ENCODE assay signal across 12 cellular contexts in genomic region chr4:56181140-56181950, GRCh38.
DNase-seq lines count a peak whose midpoint lies in the region; ATAC-seq and TF ChIP-seq lines count a peak whose summit lies in the region.
"Had no signal": no experiment of that assay in that cellular context is flagged by ENCODE, and none has a peak within 500 bp of the region (broad histone marks: within the 10 kb centered on the region; RNA-seq: fewer than 3 reads in every experiment).

No MANE protein-coding gene starts in this region.

- H3K36me3 ChIP-seq in aorta (ENCODE audit: control insufficient read depth in 1 of 2, insufficient read depth in 2 of 2, low read length in 1 of 2) = no peaks in the 10 kb centered on the region

- H3K27ac Mint-ChIP-seq in activated CD4-positive, alpha-beta T cell treated with anti-CD3 and anti-CD28 coated beads, Interleukin-2, amount 10 ng/mL, durations not matched to agents 24 days and 14 days = peak overlapping the region; percentile 77
- H3K27ac Mint-ChIP-seq in activated T-helper 2 cell treated with anti-CD3 and anti-CD28 coated beads, Interferon-gamma antibody, Interleukin-2, Interleukin-4, amounts not matched to agents 10 μg/mL and 5 μg/mL and 100 μg/mL, durations not matched to agents 14 hours and 24 hours and 36 hours = peak overlapping the region; percentile 77
- H3K27ac Mint-ChIP-seq in progenitor cell of endocrine pancreas = peak overlapping the region; percentile 43
- H3K27ac Mint-ChIP-seq: activated CD8-positive, alpha-beta memory T cell treated with anti-CD3 and anti-CD28 coated beads, Interleukin-2, amount 10 ng/mL, durations not matched to agents 7 days and 5 days; dendritic cell treated with granulocyte-macrophage colony-stimulating factor and Interleukin-4, amounts not matched to agents 40 ng/mL and 50 ng/mL, for 4 days had no signal

- no peaks in the 10 kb centered on the region for H3K36me3 Mint-ChIP-seq in activated CD4-positive, alpha-beta T cell treated with anti-CD3 and anti-CD28 coated beads, Interleukin-2, amount 10 ng/mL, durations not matched to agents 24 days and 14 days (ENCODE audit: low read depth)
- no peaks in the 10 kb centered on the region for H3K36me3 Mint-ChIP-seq in activated T-helper 2 cell treated with anti-CD3 and anti-CD28 coated beads, Interferon-gamma antibody, Interleukin-2, Interleukin-4, amounts not matched to agents 10 μg/mL and 5 μg/mL and 100 μg/mL, durations not matched to agents 14 hours and 24 hours and 36 hours (ENCODE audit: low read depth)
- peaks cover 47% of the 10 kb centered on the region for H3K36me3 Mint-ChIP-seq in progenitor cell of endocrine pancreas (ENCODE audit: insufficient read depth)
- H3K36me3 Mint-ChIP-seq: activated CD8-positive, alpha-beta memory T cell treated with anti-CD3 and anti-CD28 coated beads, Interleukin-2, amount 10 ng/mL, durations not matched to agents 7 days and 5 days had no signal

- ATAC-seq in HG02759 (IDR thresholded peaks at IDR 0.05; ENCODE audit: unreplicated experiment) (no peak), aorta (ENCODE audit: low FRiP score) (no peak)
- ATAC-seq: activated CD8-positive, alpha-beta memory T cell treated with anti-CD3 and anti-CD28 coated beads, Interleukin-2, amount 10 ng/mL, durations not matched to agents 7 days and 5 days; right cardiac atrium had no signal

- H3K27me3 Mint-ChIP-seq in activated CD4-positive, alpha-beta T cell treated with anti-CD3 and anti-CD28 coated beads, Interleukin-2, amount 10 ng/mL, durations not matched to agents 24 days and 14 days = peaks cover 4% of the 10 kb centered on the region
- peaks cover 1% of the 10 kb centered on the region for H3K27me3 Mint-ChIP-seq in activated T-helper 2 cell treated with anti-CD3 and anti-CD28 coated beads, Interferon-gamma antibody, Interleukin-2, Interleukin-4, amounts not matched to agents 10 μg/mL and 5 μg/mL and 100 μg/mL, durations not matched to agents 14 hours and 24 hours and 36 hours (ENCODE audit: low read depth)
- no peaks in the 10 kb centered on the region for H3K27me3 Mint-ChIP-seq in progenitor cell of endocrine pancreas
- H3K27me3 Mint-ChIP-seq: dendritic cell treated with granulocyte-macrophage colony-stimulating factor and Interleukin-4, amounts not matched to agents 40 ng/mL and 50 ng/mL, for 4 days had no signal

- H3K4me3 Mint-ChIP-seq in activated CD4-positive, alpha-beta T cell treated with anti-CD3 and anti-CD28 coated beads, Interleukin-2, amount 10 ng/mL, durations not matched to agents 24 days and 14 days = peak overlapping the region; percentile 48
- H3K4me3 Mint-ChIP-seq in activated T-helper 2 cell treated with anti-CD3 and anti-CD28 coated beads, Interferon-gamma antibody, Interleukin-2, Interleukin-4, amounts not matched to agents 10 μg/mL and 5 μg/mL and 100 μg/mL, durations not matched to agents 14 hours and 24 hours and 36 hours (ENCODE audit: low read depth) = no peak overlapping the region
- no peak overlapping the region for H3K4me3 Mint-ChIP-seq in progenitor cell of endocrine pancreas (ENCODE audit: low read depth)
- H3K4me3 Mint-ChIP-seq: activated CD8-positive, alpha-beta memory T cell treated with anti-CD3 and anti-CD28 coated beads, Interleukin-2, amount 10 ng/mL, durations not matched to agents 7 days and 5 days; dendritic cell treated with granulocyte-macrophage colony-stimulating factor and Interleukin-4, amounts not matched to agents 40 ng/mL and 50 ng/mL, for 4 days had no signal

- peaks cover 16% of the 10 kb centered on the region for H3K9me3 Mint-ChIP-seq in activated CD4-positive, alpha-beta T cell treated with anti-CD3 and anti-CD28 coated beads, Interleukin-2, amount 10 ng/mL, durations not matched to agents 24 days and 14 days
- peaks cover 15% of the 10 kb centered on the region for H3K9me3 Mint-ChIP-seq in activated T-helper 2 cell treated with anti-CD3 and anti-CD28 coated beads, Interferon-gamma antibody, Interleukin-2, Interleukin-4, amounts not matched to agents 10 μg/mL and 5 μg/mL and 100 μg/mL, durations not matched to agents 14 hours and 24 hours and 36 hours
- peaks cover 7% of the 10 kb centered on the region for H3K9me3 Mint-ChIP-seq in progenitor cell of endocrine pancreas (ENCODE audit: low read depth)

- intact Hi-C loops in activated CD4-positive, alpha-beta T cell treated with anti-CD3 and anti-CD28 coated beads, Interleukin-2, amount 10 ng/mL, durations not matched to agents 24 days and 14 days (cut with micrococcal nuclease) = loop anchor here (5.0 kb wide), 3 partner anchors 81 to 234 kb away; partner anchors contain the start of genes AASDH and CEP135
- intact Hi-C loops in activated T-helper 2 cell treated with anti-CD3 and anti-CD28 coated beads, Interferon-gamma antibody, Interleukin-2, Interleukin-4, amounts not matched to agents 10 μg/mL and 5 μg/mL and 100 μg/mL, durations not matched to agents 14 hours and 24 hours and 36 hours (cut with micrococcal nuclease) = loop anchor here (5.0 kb wide), 2 partner anchors 81 to 234 kb away; partner anchors contain the start of gene CEP135
- intact Hi-C loops in aorta (cut with DNase I) = no loop called here

- no peak for TF ChIP-seq CTCF in progenitor cell of endocrine pancreas (IDR thresholded peaks at IDR 0.05; ENCODE audit: unreplicated experiment)

- peaks cover 26% of the 10 kb centered on the region for H3K4me1 Mint-ChIP-seq in activated CD4-positive, alpha-beta T cell treated with anti-CD3 and anti-CD28 coated beads, Interleukin-2, amount 10 ng/mL, durations not matched to agents 24 days and 14 days
- peaks cover 18% of the 10 kb centered on the region for H3K4me1 Mint-ChIP-seq in activated T-helper 2 cell treated with anti-CD3 and anti-CD28 coated beads, Interferon-gamma antibody, Interleukin-2, Interleukin-4, amounts not matched to agents 10 μg/mL and 5 μg/mL and 100 μg/mL, durations not matched to agents 14 hours and 24 hours and 36 hours (ENCODE audit: low read depth)
- H3K4me1 Mint-ChIP-seq in progenitor cell of endocrine pancreas (ENCODE audit: low read depth) = peaks cover 6% of the 10 kb centered on the region

- no peaks in the 10 kb centered on the region for H3K27me3 ChIP-seq in aorta (ENCODE audit: control insufficient read depth in 1 of 2, insufficient read depth in 2 of 2, low read length in 1 of 2)

- no peaks in the 10 kb centered on the region for H3K9me3 ChIP-seq in aorta (ENCODE audit: control insufficient read depth, low read length)

- H3K27ac ChIP-seq in aorta (ENCODE audit: low read depth in 1 of 2, low read length in 2 of 2) = no peak overlapping the region

- no peaks in the 10 kb centered on the region for H3K4me1 ChIP-seq in aorta (ENCODE audit: control insufficient read depth in 1 of 2, insufficient read depth in 2 of 2, low read length in 2 of 2)

- H3K4me3 ChIP-seq in aorta (ENCODE audit: low read length in 2 of 2) = no peak overlapping the region

- 78 to 79% methylated on average over 5 of the region's 5 CpGs for WGBS in aorta, 2 donors

- peak; percentile 69 for DNase-seq in activated CD4-positive, alpha-beta T cell treated with anti-CD3 and anti-CD28 coated beads, Interleukin-2, amount 10 ng/mL, durations not matched to agents 24 days and 14 days
- no peak for DNase-seq in activated CD4-positive, alpha-beta T cell treated with anti-CD3 and anti-CD28 coated beads, Interleukin-2, amount 50 U/mL, for 1 hour
- DNase-seq in MV-4-11 (lab: John Stamatoyannopoulos, UW) = peak; percentile 84
- DNase-seq in activated T-helper 2 cell treated with anti-CD3 and anti-CD28 coated beads, Interferon-gamma antibody, Interleukin-2, Interleukin-4, amounts not matched to agents 10 μg/mL and 5 μg/mL and 100 μg/mL, durations not matched to agents 14 hours and 24 hours and 36 hours (ENCODE audit: low spot score) = peak; percentile 23
- no peak for DNase-seq in progenitor cell of endocrine pancreas (ENCODE audit: low spot score, unreplicated experiment)
- no peak for DNase-seq in NCI-H1048 (lab: John Stamatoyannopoulos, UW)
- no peak for DNase-seq in aorta
- DNase-seq: activated CD8-positive, alpha-beta memory T cell treated with anti-CD3 and anti-CD28 coated beads, Interleukin-2, amount 10 ng/mL, durations not matched to agents 7 days and 5 days; right cardiac atrium; SHP77 treated with DMSO at 0.1 percent for 48 hours had no signal

Comparison
In these comparisons a context has a peak if more than half of its experiments do, and no peak if none do; other contexts are left out.
1. DNase-seq: peak in activated CD4-positive, alpha-beta T cell treated with anti-CD3 and anti-CD28 coated beads, Interleukin-2, amount 10 ng/mL, durations not matched to agents 24 days and 14 days (single experiment), MV-4-11 (single experiment) and activated T-helper 2 cell treated with anti-CD3 and anti-CD28 coated beads, Interferon-gamma antibody, Interleukin-2, Interleukin-4, amounts not matched to agents 10 μg/mL and 5 μg/mL and 100 μg/mL, durations not matched to agents 14 hours and 24 hours and 36 hours (single experiment); none in activated CD4-positive, alpha-beta T cell treated with anti-CD3 and anti-CD28 coated beads, Interleukin-2, amount 50 U/mL, for 1 hour (single experiment), progenitor cell of endocrine pancreas (single experiment), NCI-H1048 (single experiment) and aorta (0 of 2).
2. intact Hi-C loops: an anchor here in activated CD4-positive, alpha-beta T cell treated with anti-CD3 and anti-CD28 coated beads, Interleukin-2, amount 10 ng/mL, durations not matched to agents 24 days and 14 days (5.0 kb wide) and activated T-helper 2 cell treated with anti-CD3 and anti-CD28 coated beads, Interferon-gamma antibody, Interleukin-2, Interleukin-4, amounts not matched to agents 10 μg/mL and 5 μg/mL and 100 μg/mL, durations not matched to agents 14 hours and 24 hours and 36 hours (5.0 kb wide); none called in aorta.
3. Peak in every context shown above with its lines, with median percentiles within 50 percentile points of each other: H3K27ac Mint-ChIP-seq.